8 cellular contexts compared by ENCODE assay signal in genomic region chr2:135473567-135473966, GRCh38. TPM values are rescaled to one million over a fixed set of nuclear protein-coding genes. Genes with fewer than 3 reads are reported as not detected.
DNase-seq lines count a peak whose midpoint lies in the region; ATAC-seq and TF ChIP-seq lines count a peak whose summit lies in the region.

No MANE protein-coding gene starts in this region.

- no peaks in the 10 kb centered on the region for H3K36me3 Mint-ChIP-seq in activated CD4-positive, alpha-beta memory T cell treated with anti-CD3 and anti-CD28 coated beads, Interleukin-2, amount 10 ng/mL, durations not matched to agents 7 days and 5 days (ENCODE audit: low read depth)

- TF ChIP-seq RAD21 in liver (IDR thresholded peaks at IDR 0.05) = peak; percentile 70 to 78

- H3K4me1 ChIP-seq in left ventricle myocardium inferior (no peaks in the 10 kb centered on the region), liver (ENCODE audit: control insufficient read depth in 4 of 4, insufficient read depth in 4 of 4, low read length in 3 of 4) (no peaks in the 10 kb centered on the region), esophagus squamous epithelium (no peaks in the 10 kb centered on the region)

- H3K4me3 ChIP-seq in left ventricle myocardium inferior (no peak overlapping the region), liver (ENCODE audit: low read depth in 1 of 3, low read length in 3 of 3) (no peak overlapping the region), esophagus squamous epithelium (no peak overlapping the region)

- DNase-seq in left ventricle myocardium inferior = no peak
- DNase-seq in left cardiac atrium = no peak
- DNase-seq in Kasumi-1 (lab: John Stamatoyannopoulos, UW) = peak; percentile 60 to 77
- DNase-seq in activated CD4-positive, alpha-beta memory T cell treated with anti-CD3 and anti-CD28 coated beads, Interleukin-2, amount 10 ng/mL, durations not matched to agents 7 days and 5 days = peak; percentile 31
- no peak for DNase-seq in esophagus squamous epithelium (lab: John Stamatoyannopoulos, UW)
- no peak for DNase-seq in NCI-H1417 treated with DMSO at 0.1 percent for 48 hours (lab: John Stamatoyannopoulos, UW)

- H3K27ac ChIP-seq in left ventricle myocardium inferior (replicated peaks) (no peak overlapping the region), liver (ENCODE audit: low read depth in 1 of 2, low read length in 2 of 2) (no peak overlapping the region), esophagus squamous epithelium (no peak overlapping the region)

- TF ChIP-seq POLR2A in esophagus squamous epithelium (IDR thresholded peaks at IDR 0.05) = no peak

- H3K4me3 Mint-ChIP-seq in activated CD4-positive, alpha-beta memory T cell treated with anti-CD3 and anti-CD28 coated beads, Interleukin-2, amount 10 ng/mL, durations not matched to agents 7 days and 5 days = no peak overlapping the region

- CTCF ChIA-PET in activated CD4-positive, alpha-beta memory T cell treated with anti-CD3 and anti-CD28 coated beads, Interleukin-2, amount 10 ng/mL, durations not matched to agents 7 days and 5 days (lab: Charles Lee) = interaction anchor here (0.6 to 4.1 kb wide), 9 partner anchors 13 to 469 kb away, joined by 3 to 41 read pairs (median 3); partner anchors contain the start of gene UBXN4

- H3K36me3 ChIP-seq in left ventricle myocardium inferior = no peaks in the 10 kb centered on the region
- H3K36me3 ChIP-seq in liver (ENCODE audit: control insufficient read depth in 4 of 4, insufficient read depth in 3 of 4, low read depth in 1 of 4, low read length in 3 of 4) = no peaks in the 10 kb centered on the region
- no peaks in the 10 kb centered on the region for H3K36me3 ChIP-seq in esophagus squamous epithelium

- POLR2A ChIA-PET in activated CD4-positive, alpha-beta memory T cell treated with anti-CD3 and anti-CD28 coated beads, Interleukin-2, amount 10 ng/mL, durations not matched to agents 7 days and 5 days (lab: Charles Lee) = interaction anchor here (0.9 kb wide), 1 partner anchor 236 kb away, joined by 6 read pairs; no protein-coding TSS in a partner anchor

- H3K27me3 Mint-ChIP-seq in activated CD4-positive, alpha-beta memory T cell treated with anti-CD3 and anti-CD28 coated beads, Interleukin-2, amount 10 ng/mL, durations not matched to agents 7 days and 5 days = no peaks in the 10 kb centered on the region

- H3K27ac Mint-ChIP-seq in activated CD4-positive, alpha-beta memory T cell treated with anti-CD3 and anti-CD28 coated beads, Interleukin-2, amount 10 ng/mL, durations not matched to agents 7 days and 5 days = no peak overlapping the region

- WGBS in liver = 64% methylated on average over 2 of the region's 2 CpGs
- WGBS in esophagus squamous epithelium, 2 donors = 74 to 83% methylated on average over 2 of the region's 2 CpGs

- peak; percentile 65 for TF ChIP-seq CTCF in left ventricle myocardium inferior (IDR thresholded peaks at IDR 0.05; ENCODE audit: borderline replicate concordance)
- peak; percentile 40 for TF ChIP-seq CTCF in liver (IDR thresholded peaks at IDR 0.05; ENCODE audit: low read depth, low read length, missing input control)
- peak in 1 of 6 experiments; percentile 15 for TF ChIP-seq CTCF in esophagus squamous epithelium (IDR thresholded peaks at IDR 0.05)

- H3K27me3 ChIP-seq in left ventricle myocardium inferior (ENCODE audit: low read depth) (no peaks in the 10 kb centered on the region), liver (ENCODE audit: control insufficient read depth in 4 of 4, insufficient read depth in 4 of 4, low read length in 3 of 4) (no peaks in the 10 kb centered on the region), esophagus squamous epithelium (no peaks in the 10 kb centered on the region)

- intact Hi-C loops in left ventricle myocardium inferior (cut with micrococcal nuclease) = loop anchor here (10.0 kb wide), 1 partner anchor 241 kb away; no protein-coding TSS in a partner anchor
- intact Hi-C loops in left cardiac atrium (cut with DNase I) = loop anchor here in 1 of 2 donors (5.0 kb wide), 1 partner anchor 239 kb away; no protein-coding TSS in a partner anchor
- intact Hi-C loops in esophagus squamous epithelium (cut with DNase I) = no loop called here

- no peaks in the 10 kb centered on the region for H3K9me3 Mint-ChIP-seq in activated CD4-positive, alpha-beta memory T cell treated with anti-CD3 and anti-CD28 coated beads, Interleukin-2, amount 10 ng/mL, durations not matched to agents 7 days and 5 days

- no peaks in the 10 kb centered on the region for H3K4me1 Mint-ChIP-seq in activated CD4-positive, alpha-beta memory T cell treated with anti-CD3 and anti-CD28 coated beads, Interleukin-2, amount 10 ng/mL, durations not matched to agents 7 days and 5 days

- H3K9ac ChIP-seq in liver (ENCODE audit: low read depth in 1 of 2, low read length in 2 of 2) = no peak overlapping the region

- ATAC-seq in left cardiac atrium = no peak
- no peak for ATAC-seq in HG03045 (IDR thresholded peaks at IDR 0.05; ENCODE audit: unreplicated experiment)

- H3K9me3 ChIP-seq in left ventricle myocardium inferior (replicated peaks) (no peaks in the 10 kb centered on the region), liver (ENCODE audit: control insufficient read depth in 4 of 4, low read length in 3 of 4) (no peaks in the 10 kb centered on the region), esophagus squamous epithelium (no peaks in the 10 kb centered on the region)

TF ChIP-seq in liver, 16 proteins besides CTCF, POLR2A, EP300 and RAD21 (continues in another document):
- TF ChIP-seq, protein P1, sequence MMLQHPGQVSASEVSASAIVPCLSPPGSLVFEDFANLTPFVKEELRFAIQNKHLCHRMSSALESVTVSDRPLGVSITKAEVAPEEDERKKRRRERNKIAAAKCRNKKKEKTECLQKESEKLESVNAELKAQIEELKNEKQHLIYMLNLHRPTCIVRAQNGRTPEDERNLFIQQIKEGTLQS (IDR thresholded peaks at IDR 0.05) = no peak
- TF ChIP-seq HNF4A (conservative IDR thresholded peaks at IDR 0.05) = no peak
- no peak for TF ChIP-seq YY1 (IDR thresholded peaks at IDR 0.05)
- TF ChIP-seq FOXA1 (IDR thresholded peaks at IDR 0.05) = no peak
- TF ChIP-seq EGR1 (IDR thresholded peaks at IDR 0.05; ENCODE audit: low read depth in 2 of 2) = no peak
- no peak for TF ChIP-seq HNF4G (IDR thresholded peaks at IDR 0.05)
- TF ChIP-seq GABPA (IDR thresholded peaks at IDR 0.05 in 1 of 2, conservative IDR thresholded peaks at IDR 0.05 in 1 of 2) = no peak
- no peak for TF ChIP-seq JUND (IDR thresholded peaks at IDR 0.05)
- TF ChIP-seq FOXA2 (IDR thresholded peaks at IDR 0.05) = no peak
- no peak for TF ChIP-seq NR2F2 (IDR thresholded peaks at IDR 0.05)
- TF ChIP-seq SP1 (IDR thresholded peaks at IDR 0.05) = no peak
- TF ChIP-seq, protein P2, sequence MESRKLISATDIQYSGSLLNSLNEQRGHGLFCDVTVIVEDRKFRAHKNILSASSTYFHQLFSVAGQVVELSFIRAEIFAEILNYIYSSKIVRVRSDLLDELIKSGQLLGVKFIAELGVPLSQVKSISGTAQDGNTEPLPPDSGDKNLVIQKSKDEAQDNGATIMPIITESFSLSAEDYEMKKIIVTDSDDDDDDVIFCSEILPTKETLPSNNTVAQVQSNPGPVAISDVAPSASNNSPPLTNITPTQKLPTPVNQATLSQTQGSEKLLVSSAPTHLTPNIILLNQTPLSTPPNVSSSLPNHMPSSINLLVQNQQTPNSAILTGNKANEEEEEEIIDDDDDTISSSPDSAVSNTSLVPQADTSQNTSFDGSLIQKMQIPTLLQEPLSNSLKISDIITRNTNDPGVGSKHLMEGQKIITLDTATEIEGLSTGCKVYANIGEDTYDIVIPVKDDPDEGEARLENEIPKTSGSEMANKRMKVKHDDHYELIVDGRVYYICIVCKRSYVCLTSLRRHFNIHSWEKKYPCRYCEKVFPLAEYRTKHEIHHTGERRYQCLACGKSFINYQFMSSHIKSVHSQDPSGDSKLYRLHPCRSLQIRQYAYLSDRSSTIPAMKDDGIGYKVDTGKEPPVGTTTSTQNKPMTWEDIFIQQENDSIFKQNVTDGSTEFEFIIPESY (IDR thresholded peaks at IDR 0.05) = no peak
- no peak for TF ChIP-seq REST (IDR thresholded peaks at IDR 0.05)

RNA-seq across cellular contexts. Expression of gene ZRANB3, which starts 57.5 kb away (rescaled TPM):
- total RNA-seq in left ventricle myocardium inferior (1.4 TPM), left cardiac atrium (1 to 10 TPM; 2.4 to 2.8 TPM), liver (1 to 10 TPM; 5.7 to 7.2 TPM), esophagus squamous epithelium (1 to 10 TPM in 3 of 4 donors, under 1 TPM in 1; 0.61 to 4.5 (median 3.5) TPM)
- 1 to 10 TPM; 5.8 to 6.2 TPM for total RNA-seq in activated CD4-positive, alpha-beta memory T cell treated with anti-CD3 and anti-CD28 coated beads, Interleukin-2, amount 10 ng/mL, durations not matched to agents 7 days and 5 days
- polyA plus RNA-seq in liver = 1 to 10 TPM; 2.5 TPM

RNA-seq across cellular contexts. Expression of gene R3HDM1, which starts 57.7 kb away (rescaled TPM):
- 17.8 TPM for total RNA-seq in left ventricle myocardium inferior
- total RNA-seq in left cardiac atrium = 10 to 100 TPM; 19.4 to 22.0 TPM
- total RNA-seq in activated CD4-positive, alpha-beta memory T cell treated with anti-CD3 and anti-CD28 coated beads, Interleukin-2, amount 10 ng/mL, durations not matched to agents 7 days and 5 days = 10 to 100 TPM; 37.3 to 38.5 TPM
- total RNA-seq in liver = 1 to 10 TPM; 8.0 to 10.0 TPM
- polyA plus RNA-seq in liver = 1 to 10 TPM; 6.0 to 9.6 TPM
- total RNA-seq in esophagus squamous epithelium = 10 to 100 TPM; 13.4 to 23.8 (median 20.1) TPM

Comparison
In these comparisons a context has a peak if more than half of its experiments do, and no peak if none do; other contexts are left out.
1. DNase-seq: peak in Kasumi-1 (2 of 2) and activated CD4-positive, alpha-beta memory T cell treated with anti-CD3 and anti-CD28 coated beads, Interleukin-2, amount 10 ng/mL, durations not matched to agents 7 days and 5 days (single experiment); none in left ventricle myocardium inferior (single experiment), left cardiac atrium (single experiment), esophagus squamous epithelium (single experiment) and NCI-H1417 treated with DMSO at 0.1 percent for 48 hours (single experiment).